ENCODE assay signal across 8 cellular contexts in the genomic region with DNA sequence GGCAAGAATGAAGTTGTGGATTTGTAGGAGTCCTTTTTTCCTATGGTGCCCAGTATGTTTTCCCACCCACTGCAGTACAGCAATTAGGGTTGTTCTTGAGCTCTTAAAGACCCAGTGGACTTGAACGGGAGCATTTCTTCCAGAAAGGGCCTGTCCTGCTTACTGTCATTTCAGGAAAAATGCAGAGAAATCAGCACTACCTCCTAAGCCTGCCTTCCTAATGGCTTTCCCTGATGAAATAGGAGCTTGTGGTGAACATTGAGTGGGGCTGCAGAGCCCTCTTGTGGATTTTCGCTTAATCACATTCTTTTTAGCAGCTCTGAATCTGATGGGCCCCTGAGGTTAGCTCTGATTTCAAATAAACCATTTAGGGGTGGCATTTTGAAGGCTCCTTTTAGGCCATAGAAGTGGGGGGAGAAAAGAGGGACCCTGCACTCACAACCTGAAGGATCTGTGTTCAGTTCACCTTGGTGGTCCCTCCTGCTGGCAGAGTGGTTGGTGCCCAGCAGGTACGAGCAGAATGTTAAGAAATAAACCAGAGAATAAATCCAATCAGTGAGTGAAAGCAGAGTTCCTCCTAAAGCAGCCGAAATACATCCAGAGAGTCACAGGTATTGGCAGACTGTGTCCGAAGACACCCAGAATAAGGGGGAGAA.
DNase-seq lines count a peak whose midpoint lies in the region; ATAC-seq and TF ChIP-seq lines count a peak whose summit lies in the region.

No MANE protein-coding gene starts in this region.

- peak overlapping the region; percentile 10 to 48 (median 27) for H3K4me3 ChIP-seq in breast epithelium
- H3K4me3 ChIP-seq in skin epidermis, result no peak overlapping the region

- peak; percentile 73 for DNase-seq in activated CD8-positive, alpha-beta memory T cell treated with anti-CD3 and anti-CD28 coated beads for 24 hours
- no peak for DNase-seq in activated CD8-positive, alpha-beta memory T cell treated with anti-CD3 and anti-CD28 coated beads, Interleukin-2, amount 50 U/mL, for 48 hours
- DNase-seq in NCI-H146 (lab: John Stamatoyannopoulos, UW), result peak; percentile 32
- DNase-seq in T-helper 9 cell, result peak; percentile 4
- peak in 1 of 2 donors; percentile 52 for DNase-seq in breast epithelium (ENCODE audit: low spot score in 2 of 2)
- DNase-seq in immature natural killer cell, result peak; percentile 37 to 51 (median 43)

- H3K4me1 ChIP-seq in breast epithelium, result peaks cover 4 to 7% of the 10 kb centered on the region in 2 donors

- no peak for TF ChIP-seq POLR2A in breast epithelium (IDR thresholded peaks at IDR 0.05)

- no peaks in the 10 kb centered on the region for H3K9me3 Mint-ChIP-seq in immature natural killer cell

- peaks cover 0 to 2% (median 0%) of the 10 kb centered on the region in 3 donors for H3K27me3 Mint-ChIP-seq in immature natural killer cell (ENCODE audit: low read depth in 3 of 3)

- H3K27ac ChIP-seq in breast epithelium, result peak overlapping the region; percentile 86 to 92
- H3K27ac ChIP-seq in skin epidermis, result peak overlapping the region in 17 of 21 experiments; percentile 1 to 83 (median 74)

- no peaks in the 10 kb centered on the region for H3K27me3 ChIP-seq in breast epithelium

- no peaks in the 10 kb centered on the region for H3K36me3 Mint-ChIP-seq in immature natural killer cell

- intact Hi-C loops in breast epithelium (cut with DNase I; ENCODE audit: low total_unique reads), result no loop called here

- no peaks in the 10 kb centered on the region for H3K36me3 ChIP-seq in breast epithelium

- H3K4me1 Mint-ChIP-seq in immature natural killer cell, result no peaks in the 10 kb centered on the region

- no peak overlapping the region for H3K27ac Mint-ChIP-seq in immature natural killer cell

- peak; percentile 83 for ATAC-seq in HG02642 (IDR thresholded peaks at IDR 0.05; ENCODE audit: poor library complexity, unreplicated experiment)

- no peak overlapping the region for H3K4me3 Mint-ChIP-seq in immature natural killer cell

- no peaks in the 10 kb centered on the region for H3K9me3 ChIP-seq in breast epithelium

- TF ChIP-seq CTCF in breast epithelium (IDR thresholded peaks at IDR 0.05), result peak; percentile 49 to 86 (median 80)

Comparison
In these comparisons a context has a peak if more than half of its experiments do, and no peak if none do; other contexts are left out.
1. H3K4me3 ChIP-seq: peak in breast epithelium (3 of 3); none in skin epidermis (0 of 7).